ENCODE assay signal across 11 cellular contexts in genomic region chr13:20945952-20946383, GRCh38. TPM values are rescaled to one million over a fixed set of nuclear protein-coding genes. Genes with fewer than 3 reads are reported as not detected.
A peak's percentile ranks its signal among the peaks of the same experiment; 100 is the strongest.
DNase-seq lines count a peak whose midpoint lies in the region; ATAC-seq and TF ChIP-seq lines count a peak whose summit lies in the region.
"Had no signal": no experiment of that assay in that cellular context is flagged by ENCODE, and none has a peak within 500 bp of the region (broad histone marks: within the 10 kb centered on the region; RNA-seq: fewer than 3 reads in every experiment).

No MANE protein-coding gene starts in this region.

- H3K4me3 ChIP-seq in suprapubic skin: peak overlapping the region; percentile 15

- no peak for TF ChIP-seq EP300 in suprapubic skin (IDR thresholded peaks at IDR 0.05)

- peaks cover 9% of the 10 kb centered on the region for H3K4me1 Mint-ChIP-seq in activated T-cell treated with anti-CD3 and anti-CD28 coated beads, Interleukin-2, amount 50 U/mL, for 24 hours (ENCODE audit: low read depth)
- H3K4me1 Mint-ChIP-seq in brain: peaks cover 5% of the 10 kb centered on the region

- no peaks in the 10 kb centered on the region for H3K9me3 Mint-ChIP-seq in activated T-cell treated with anti-CD3 and anti-CD28 coated beads, Interleukin-2, amount 50 U/mL, for 24 hours
- peaks cover 0 to 11% (median 4%) of the 10 kb centered on the region in 5 experiments for H3K9me3 Mint-ChIP-seq in brain

- no peak overlapping the region for H3K27ac Mint-ChIP-seq in activated T-cell treated with anti-CD3 and anti-CD28 coated beads, Interleukin-2, amount 50 U/mL, for 24 hours
- H3K27ac Mint-ChIP-seq in brain: no peak overlapping the region

- no peak for DNase-seq in activated T-cell treated with anti-CD3 and anti-CD28 coated beads, Interleukin-2, amount 50 U/mL, for 24 hours
- DNase-seq in activated T-cell treated with anti-CD3 and anti-CD28 coated beads, Interleukin-2, amount 50 U/mL, for 1 hour: no peak
- peak; percentile 22 to 28 for DNase-seq in left colon
- DNase-seq in suprapubic skin (ENCODE audit: low spot score in 2 of 2): no peak
- DNase-seq in NK-92 (lab: John Stamatoyannopoulos, UW; ENCODE audit: unreplicated experiment): no peak
- DNase-seq: NCI-H2081 treated with DMSO at 0.1 percent for 48 hours; stimulated activated naive CD4-positive, alpha-beta T cell treated with Interleukin-2 at 50 U/mL for 16 hours had no signal

- H3K36me3 ChIP-seq in suprapubic skin: no peaks in the 10 kb centered on the region
- H3K36me3 ChIP-seq: neutrophil had no signal

- H3K27me3 Mint-ChIP-seq in activated T-cell treated with anti-CD3 and anti-CD28 coated beads, Interleukin-2, amount 50 U/mL, for 24 hours: peaks cover 59% of the 10 kb centered on the region
- peaks cover 35% of the 10 kb centered on the region for H3K27me3 Mint-ChIP-seq in brain

- 18% methylated on average over 23 of the region's 29 CpGs for WGBS in suprapubic skin

- no peak for TF ChIP-seq CTCF in brain (conservative IDR thresholded peaks at IDR 0.05)
- TF ChIP-seq CTCF in suprapubic skin (IDR thresholded peaks at IDR 0.05): no peak

- no peak overlapping the region for H3K27ac ChIP-seq in suprapubic skin
- H3K27ac ChIP-seq: neutrophil had no signal

- peaks cover 4% of the 10 kb centered on the region for H3K27me3 ChIP-seq in suprapubic skin

- ATAC-seq in left colon (no peak), GM19467 (IDR thresholded peaks at IDR 0.05; ENCODE audit: unreplicated experiment) (no peak), HG03442 (IDR thresholded peaks at IDR 0.05; ENCODE audit: unreplicated experiment) (no peak)

- H3K9me3 ChIP-seq in suprapubic skin: no peaks in the 10 kb centered on the region
- H3K9me3 ChIP-seq: neutrophil had no signal

- H3K4me1 ChIP-seq in suprapubic skin: peaks cover 14% of the 10 kb centered on the region

- no peaks in the 10 kb centered on the region for H3K36me3 Mint-ChIP-seq in activated T-cell treated with anti-CD3 and anti-CD28 coated beads, Interleukin-2, amount 50 U/mL, for 24 hours (ENCODE audit: low read depth)
- H3K36me3 Mint-ChIP-seq in brain: no peaks in the 10 kb centered on the region

- no peak for TF ChIP-seq POLR2A in suprapubic skin (IDR thresholded peaks at IDR 0.05)

- intact Hi-C loops in left colon (cut with DNase I, micrococcal nuclease): loop anchor here in 1 of 2 donors (10.0 kb wide), 1 partner anchor 189 kb away; no protein-coding TSS in a partner anchor

- H3K4me3 Mint-ChIP-seq in activated T-cell treated with anti-CD3 and anti-CD28 coated beads, Interleukin-2, amount 50 U/mL, for 24 hours: peak overlapping the region; percentile 45
- H3K4me3 Mint-ChIP-seq in brain: peak overlapping the region in 4 of 5 experiments; percentile 30 to 57 (median 46)

RNA-seq across cellular contexts. Expression of gene XPO4, which starts 43.4 kb away (rescaled TPM):
- 1.7 TPM for polyA plus RNA-seq in brain (ENCODE audit: insufficient read depth, low read depth, low replicate concordance)
- total RNA-seq in left colon (10 to 100 TPM; 10.5 to 13.6 TPM), suprapubic skin (10 to 100 TPM; 15.0 to 23.2 (median 17.6) TPM)

Comparison
In these comparisons a context has a peak if more than half of its experiments do, and no peak if none do; other contexts are left out.
1. DNase-seq: peak in left colon (2 of 2); none in activated T-cell treated with anti-CD3 and anti-CD28 coated beads, Interleukin-2, amount 50 U/mL, for 24 hours (single experiment), activated T-cell treated with anti-CD3 and anti-CD28 coated beads, Interleukin-2, amount 50 U/mL, for 1 hour (single experiment), suprapubic skin (0 of 2) and NK-92 (single experiment).